Comparison of ENCODE assay signal across 13 cellular contexts in genomic region chr13:44930907-44931676, GRCh38. TPM values are rescaled to one million over a fixed set of nuclear protein-coding genes. Genes with fewer than 3 reads are reported as not detected.
DNase-seq lines count a peak whose midpoint lies in the region; ATAC-seq and TF ChIP-seq lines count a peak whose summit lies in the region.
"Had no signal": no experiment of that assay in that cellular context is flagged by ENCODE, and none has a peak within 500 bp of the region (broad histone marks: within the 10 kb centered on the region; RNA-seq: fewer than 3 reads in every experiment).

No MANE protein-coding gene starts in this region.

- no peak overlapping the region for H3K27ac ChIP-seq in hepatocyte
- H3K27ac ChIP-seq: HL-60 had no signal

- H3K4me1 ChIP-seq in hepatocyte (ENCODE audit: insufficient read depth), result peaks cover 10% of the 10 kb centered on the region

- H3K9me3 Mint-ChIP-seq in dendritic cell treated with granulocyte-macrophage colony-stimulating factor and Interleukin-4, amounts not matched to agents 40 ng/mL and 50 ng/mL, for 4 days, result no peaks in the 10 kb centered on the region
- H3K9me3 Mint-ChIP-seq in osteocyte (ENCODE audit: unreplicated experiment), result no peaks in the 10 kb centered on the region
- H3K9me3 Mint-ChIP-seq: T-helper 2 cell treated with Interferon-gamma antibody and Interleukin-4, amounts not matched to agents 5 μg/mL and 100 μg/mL, for 36 hours had no signal

- TF ChIP-seq CTCF in osteocyte (IDR thresholded peaks at IDR 0.05) (no peak), hepatocyte (IDR thresholded peaks at IDR 0.05; ENCODE audit: poor library complexity) (no peak)

- peaks cover 16% of the 10 kb centered on the region for H3K4me1 Mint-ChIP-seq in dendritic cell treated with granulocyte-macrophage colony-stimulating factor and Interleukin-4, amounts not matched to agents 40 ng/mL and 50 ng/mL, for 4 days (ENCODE audit: low read depth)
- peaks cover 52% of the 10 kb centered on the region for H3K4me1 Mint-ChIP-seq in osteocyte (ENCODE audit: unreplicated experiment)

- H3K4me3 Mint-ChIP-seq in dendritic cell treated with granulocyte-macrophage colony-stimulating factor and Interleukin-4, amounts not matched to agents 40 ng/mL and 50 ng/mL, for 4 days, result no peak overlapping the region
- H3K4me3 Mint-ChIP-seq in osteocyte (ENCODE audit: unreplicated experiment), result no peak overlapping the region
- H3K4me3 Mint-ChIP-seq: T-helper 2 cell treated with Interferon-gamma antibody and Interleukin-4, amounts not matched to agents 5 μg/mL and 100 μg/mL, for 36 hours had no signal

- H2AFZ ChIP-seq in hepatocyte, result no peak overlapping the region

- H3K36me3 ChIP-seq in hepatocyte (replicated peaks; ENCODE audit: insufficient read depth, low read depth), result no peaks in the 10 kb centered on the region
- H3K36me3 ChIP-seq: heart right ventricle had no signal

- H3K4me3 ChIP-seq in hepatocyte, result no peak overlapping the region
- H3K4me3 ChIP-seq: heart right ventricle had no signal

- peak overlapping the region; percentile 17 for H3K27ac Mint-ChIP-seq in dendritic cell treated with granulocyte-macrophage colony-stimulating factor and Interleukin-4, amounts not matched to agents 40 ng/mL and 50 ng/mL, for 4 days
- peak overlapping the region; percentile 87 for H3K27ac Mint-ChIP-seq in osteocyte (ENCODE audit: unreplicated experiment)
- H3K27ac Mint-ChIP-seq: T-helper 2 cell treated with Interferon-gamma antibody and Interleukin-4, amounts not matched to agents 5 μg/mL and 100 μg/mL, for 36 hours had no signal

- H3K9me2 ChIP-seq in hepatocyte (replicated peaks; ENCODE audit: insufficient read depth), result no peaks in the 10 kb centered on the region

- H3K79me2 ChIP-seq in hepatocyte, result no peaks in the 10 kb centered on the region

- no peaks in the 10 kb centered on the region for H3K27me3 ChIP-seq in hepatocyte
- H3K27me3 ChIP-seq: heart right ventricle had no signal

- intact Hi-C loops in dendritic cell treated with granulocyte-macrophage colony-stimulating factor and Interleukin-4, amounts not matched to agents 40 ng/mL and 50 ng/mL, for 4 days (cut with micrococcal nuclease), result no loop called here

- no peaks in the 10 kb centered on the region for H4K20me1 ChIP-seq in hepatocyte (ENCODE audit: insufficient read depth, poor library complexity, severe bottlenecking)

- DNase-seq in GM04504 (ENCODE audit: low read depth) (peak; percentile 19), NCI-H510A treated with DMSO at 0.1 percent for 48 hours (lab: John Stamatoyannopoulos, UW) (peak; percentile 25), osteocyte (ENCODE audit: extremely low spot score, unreplicated experiment) (no peak), hepatocyte (ENCODE audit: low spot score) (no peak), DMS79 (lab: John Stamatoyannopoulos, UW) (no peak), GF-D8 (lab: John Stamatoyannopoulos, UW) (no peak)
- DNase-seq: activated CD8-positive, alpha-beta memory T cell treated with anti-CD3 and anti-CD28 coated beads, Interleukin-2, amount 50 U/mL, for 4 hours; heart right ventricle; NCI-H345 had no signal

- no peaks in the 10 kb centered on the region for H3K9me3 ChIP-seq in hepatocyte (ENCODE audit: low read depth)
- H3K9me3 ChIP-seq: heart right ventricle had no signal

- no peak for ATAC-seq in HG03469 (IDR thresholded peaks at IDR 0.05; ENCODE audit: unreplicated experiment)
- ATAC-seq: heart right ventricle had no signal

- no peak overlapping the region for H3K4me2 ChIP-seq in hepatocyte

- H3K27me3 Mint-ChIP-seq in dendritic cell treated with granulocyte-macrophage colony-stimulating factor and Interleukin-4, amounts not matched to agents 40 ng/mL and 50 ng/mL, for 4 days, result peaks cover 8% of the 10 kb centered on the region
- no peaks in the 10 kb centered on the region for H3K27me3 Mint-ChIP-seq in osteocyte (ENCODE audit: unreplicated experiment)

- H3K36me3 Mint-ChIP-seq in dendritic cell treated with granulocyte-macrophage colony-stimulating factor and Interleukin-4, amounts not matched to agents 40 ng/mL and 50 ng/mL, for 4 days (ENCODE audit: low read depth), result no peaks in the 10 kb centered on the region
- H3K36me3 Mint-ChIP-seq in osteocyte (ENCODE audit: unreplicated experiment), result no peaks in the 10 kb centered on the region

- 62% methylated on average over 8 of the region's 8 CpGs for WGBS in hepatocyte (ENCODE audit: low lambda C conversion rate, missing lambda C conversion rate)

RNA-seq across cellular contexts. Expression of gene NUFIP1, which starts 58.2 kb away (rescaled TPM):
- total RNA-seq in osteocyte, result 6.9 and 7.8 TPM in 2 replicates
- 3.3 and 4.3 TPM in 2 replicates for total RNA-seq in hepatocyte
- polyA plus RNA-seq in hepatocyte, result 5.5 and 6.2 TPM in 2 replicates

RNA-seq across cellular contexts. Expression of gene GPALPP1, which starts 58.2 kb away (rescaled TPM):
- 31.2 TPM in 2 replicates for total RNA-seq in osteocyte
- total RNA-seq in hepatocyte, result 27.1 and 32.1 TPM in 2 replicates
- polyA plus RNA-seq in hepatocyte, result 11.4 and 15.7 TPM in 2 replicates

Comparison
In these comparisons a context has a peak if more than half of its experiments do, and no peak if none do; other contexts are left out.
1. DNase-seq: peak in GM04504 (single experiment) and NCI-H510A treated with DMSO at 0.1 percent for 48 hours (single experiment); none in osteocyte (single experiment), hepatocyte (single experiment), DMS79 (single experiment) and GF-D8 (single experiment).